23 cellular contexts compared by ENCODE assay signal in the genomic region with DNA sequence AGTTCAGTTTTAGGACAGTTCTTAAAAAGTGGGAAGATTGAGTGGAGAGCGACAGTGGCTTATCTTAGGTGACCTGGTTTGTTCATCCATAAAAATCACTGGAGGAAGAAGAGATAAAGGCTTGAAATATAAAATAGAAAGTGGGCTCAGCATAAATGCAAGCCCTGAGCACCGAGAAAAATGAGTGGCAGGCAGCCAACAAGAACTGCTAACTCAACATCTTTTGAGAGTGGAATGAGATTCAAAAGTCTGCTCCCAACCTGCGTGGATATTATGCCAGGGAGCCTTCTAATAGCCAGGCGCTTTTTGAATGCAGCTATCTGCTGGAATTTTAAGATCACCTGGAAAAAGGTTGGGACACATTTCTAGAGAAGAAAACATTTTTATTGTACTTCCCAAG.
DNase-seq lines count a peak whose midpoint lies in the region; ATAC-seq and TF ChIP-seq lines count a peak whose summit lies in the region.
"Had no signal": no experiment of that assay in that cellular context is flagged by ENCODE, and none has a peak within 500 bp of the region (broad histone marks: within the 10 kb centered on the region; RNA-seq: fewer than 3 reads in every experiment).

No MANE protein-coding gene starts in this region.

- H3K27me3 Mint-ChIP-seq in MCF 10A (ENCODE audit: insufficient read depth, unreplicated experiment) (no peaks in the 10 kb centered on the region), mesothelial cell of epicardium (ENCODE audit: low read depth) (no peaks in the 10 kb centered on the region)
- H3K27me3 Mint-ChIP-seq: CD4-positive, alpha-beta T cell; T-cell had no signal

- peaks cover 8% of the 10 kb centered on the region for H3K4me1 Mint-ChIP-seq in MCF 10A (ENCODE audit: insufficient read depth, unreplicated experiment)
- H3K4me1 Mint-ChIP-seq in mesothelial cell of epicardium, result peaks cover 11% of the 10 kb centered on the region
- H3K4me1 Mint-ChIP-seq: GM23338, T-cell had no signal

- no peaks in the 10 kb centered on the region for H3K36me3 Mint-ChIP-seq in MCF 10A (ENCODE audit: insufficient read depth, unreplicated experiment)
- peaks cover 2% of the 10 kb centered on the region for H3K36me3 Mint-ChIP-seq in mesothelial cell of epicardium
- H3K36me3 Mint-ChIP-seq: T-cell had no signal

- DNase-seq in MCF 10A (ENCODE audit: unreplicated experiment) (peak; percentile 7), breast epithelium (ENCODE audit: low spot score in 2 of 2) (no peak), mesothelial cell of epicardium (ENCODE audit: low spot score in 2 of 2, unreplicated experiment in 2 of 2) (peak in 1 of 2 experiments; percentile 51), GM19240 (ENCODE audit: insufficient read length, low spot score) (no peak), NCI-H2029 (lab: John Stamatoyannopoulos, UW) (no peak)
- DNase-seq: CD4-positive, alpha-beta T cell; COR-L47; DND-41; MV-4-11; NCI-H1417 treated with DMSO at 0.1 percent for 48 hours; NCI-H187 treated with DMSO at 0.1 percent for 48 hours; NCI-H524 treated with DMSO at 0.1 percent for 48 hours; NCI-H82; PC-9; T-cell had no signal

- peak overlapping the region; percentile 36; the same call in 1 of the 2 replicates for H3K4me2 ChIP-seq in OCI-LY1 (ENCODE audit: low read length)
- H3K4me2 ChIP-seq: A549, BLaER1, GM23338, KMS-11, PC-9 had no signal

- no peak for ATAC-seq in GM19324 (IDR thresholded peaks at IDR 0.05; ENCODE audit: low FRiP score, unreplicated experiment)
- ATAC-seq: A549, GM12878, GM23338, T-cell had no signal

- intact Hi-C loops in MCF 10A (cut with micrococcal nuclease) (no loop called here), breast epithelium (cut with DNase I; ENCODE audit: low total_unique reads) (no loop called here)

- H3K4me3 ChIP-seq in breast epithelium, result no peak overlapping the region
- no peak overlapping the region for H3K4me3 ChIP-seq in OCI-LY1 (ENCODE audit: low read depth, low read length, poor library complexity, severe bottlenecking)
- H3K4me3 ChIP-seq: A549, BLaER1, GM12878, GM23338, HAP-1, PC-9 had no signal

- H3K27me3 ChIP-seq in breast epithelium (no peaks in the 10 kb centered on the region), OCI-LY1 (ENCODE audit: insufficient read depth, low read length) (no peaks in the 10 kb centered on the region)
- H3K27me3 ChIP-seq: BLaER1 had no signal

- H3K27ac ChIP-seq in breast epithelium (no peak overlapping the region), OCI-LY1 (ENCODE audit: low read depth, low read length, poor library complexity, severe bottlenecking) (no peak overlapping the region)
- H3K27ac ChIP-seq: A549, BLaER1, KMS-11, PC-9 had no signal

- BruUV-seq in MCF 10A (replicated peaks; lab: Mats Ljungman, UMichigan), result no TSS peak

- CTCF ChIA-PET in MCF 10A (lab: Yijun Ruan, JAX), result interaction anchor here (0.6 kb wide), 2 partner anchors 27 to 471 kb away, joined by 3 read pairs; no protein-coding TSS in a partner anchor

- no peak for TF ChIP-seq POLR2A in breast epithelium (IDR thresholded peaks at IDR 0.05)

- H3K4me3 Mint-ChIP-seq in MCF 10A (ENCODE audit: unreplicated experiment) (no peak overlapping the region), mesothelial cell of epicardium (no peak overlapping the region)
- H3K4me3 Mint-ChIP-seq: CD4-positive, alpha-beta T cell; GM23338; T-cell had no signal

- no peaks in the 10 kb centered on the region for H4K20me1 ChIP-seq in OCI-LY1 (ENCODE audit: insufficient read depth, low read length)
- H4K20me1 ChIP-seq: BLaER1 had no signal

- no peaks in the 10 kb centered on the region for H3K36me3 ChIP-seq in breast epithelium
- H3K36me3 ChIP-seq in OCI-LY1 (ENCODE audit: insufficient read depth, low read length), result no peaks in the 10 kb centered on the region
- H3K36me3 ChIP-seq: BLaER1, HAP-1 had no signal

- H3F3A ChIP-seq in OCI-LY1 (ENCODE audit: insufficient read depth, low read length), result no peaks in the 10 kb centered on the region

- H2AFZ ChIP-seq in OCI-LY1 (ENCODE audit: low read length), result no peak overlapping the region
- H2AFZ ChIP-seq: GM23338, PC-9 had no signal

- no peaks in the 10 kb centered on the region for H3K9me3 ChIP-seq in breast epithelium
- H3K9me3 ChIP-seq in OCI-LY1 (ENCODE audit: low read length), result no peaks in the 10 kb centered on the region
- H3K9me3 ChIP-seq: A549, BLaER1, HAP-1 had no signal

- H3K27ac Mint-ChIP-seq in MCF 10A (ENCODE audit: low read depth, unreplicated experiment) (no peak overlapping the region), mesothelial cell of epicardium (peak overlapping the region; percentile 66)
- H3K27ac Mint-ChIP-seq: CD4-positive, alpha-beta T cell; GM23338; T-cell had no signal

- H3K9me3 Mint-ChIP-seq in MCF 10A (ENCODE audit: unreplicated experiment), result no peaks in the 10 kb centered on the region
- H3K9me3 Mint-ChIP-seq in mesothelial cell of epicardium, result peaks cover 32% of the 10 kb centered on the region

- H3K9ac ChIP-seq in OCI-LY1 (ENCODE audit: low read length), result no peak overlapping the region
- H3K9ac ChIP-seq: BLaER1, KMS-11 had no signal

- H3K9me2 ChIP-seq in OCI-LY1 (ENCODE audit: low read depth, low read length), result no peaks in the 10 kb centered on the region

- no peaks in the 10 kb centered on the region for H3K79me2 ChIP-seq in OCI-LY1 (ENCODE audit: insufficient read depth, low read length)

- no peak for TF ChIP-seq CTCF in MCF 10A (IDR thresholded peaks at IDR 0.05; ENCODE audit: unreplicated experiment)
- no peak for TF ChIP-seq CTCF in breast epithelium (IDR thresholded peaks at IDR 0.05)
- no peak for TF ChIP-seq CTCF in OCI-LY1 (IDR thresholded peaks at IDR 0.05; ENCODE audit: low read length)
- TF ChIP-seq CTCF in mesothelial cell of epicardium (IDR thresholded peaks at IDR 0.05; ENCODE audit: unreplicated experiment), result no peak

- no peaks in the 10 kb centered on the region for H3K4me1 ChIP-seq in breast epithelium
- peaks cover 9% of the 10 kb centered on the region for H3K4me1 ChIP-seq in OCI-LY1 (ENCODE audit: insufficient read depth, low read length, severe bottlenecking)
- H3K4me1 ChIP-seq: A549, BLaER1, HAP-1 had no signal

- POLR2A ChIA-PET in MCF 10A (lab: Yijun Ruan, JAX), result no interaction called here
